Comparison of ENCODE assay signal across 1 cellular context in genomic region chr6:96704713-96705112, GRCh38.
TF ChIP-seq lines count a peak whose summit lies in the region.

No MANE protein-coding gene starts in this region.

TF ChIP-seq in HepG2, 621 proteins besides CTCF, POLR2A, EP300 and RAD21 (continued from another document):
- no peak for TF ChIP-seq ZNF639 (CRISPR knock-in tag; conservative IDR thresholded peaks at IDR 0.05)
- no peak for TF ChIP-seq ZFP91 (CRISPR knock-in tag; IDR thresholded peaks at IDR 0.05; ENCODE audit: borderline replicate concordance)
- no peak for TF ChIP-seq NR2C2 (CRISPR knock-in tag; IDR thresholded peaks at IDR 0.05; ENCODE audit: borderline replicate concordance)
- TF ChIP-seq NR3C1 (CRISPR knock-in tag; IDR thresholded peaks at IDR 0.05): no peak
- TF ChIP-seq ZUFSP (CRISPR knock-in tag; IDR thresholded peaks at IDR 0.05; ENCODE audit: borderline replicate concordance): no peak
- TF ChIP-seq CHD2 (IDR thresholded peaks at IDR 0.05; ENCODE audit: low read depth, low read length): no peak
- no peak for TF ChIP-seq ZNF235 (CRISPR knock-in tag; IDR thresholded peaks at IDR 0.05; ENCODE audit: borderline replicate concordance)
- TF ChIP-seq TOE1 (CRISPR knock-in tag; IDR thresholded peaks at IDR 0.05): no peak
- TF ChIP-seq ZNF264 (CRISPR knock-in tag; IDR thresholded peaks at IDR 0.05): no peak
- no peak for TF ChIP-seq SIX1 (CRISPR knock-in tag; IDR thresholded peaks at IDR 0.05; ENCODE audit: borderline replicate concordance)
- TF ChIP-seq ZZZ3 (CRISPR knock-in tag; IDR thresholded peaks at IDR 0.05; ENCODE audit: borderline replicate concordance): no peak
- no peak for TF ChIP-seq ZNF205 (CRISPR knock-in tag; IDR thresholded peaks at IDR 0.05)
